In genomic region chr3:184361932-184362667, GRCh38 we compare ENCODE assay signal across 8 cellular contexts. TPM values are rescaled to one million over a fixed set of nuclear protein-coding genes. Genes with fewer than 3 reads are reported as not detected.
DNase-seq lines count a peak whose midpoint lies in the region; ATAC-seq and TF ChIP-seq lines count a peak whose summit lies in the region.

No MANE protein-coding gene starts in this region.

- no peak for TF ChIP-seq EP300 in transverse colon (IDR thresholded peaks at IDR 0.05; ENCODE audit: low read depth)

- H3K4me3 ChIP-seq in foreskin fibroblast (ENCODE audit: low read depth in 1 of 2, low read length in 2 of 2) (peak overlapping the region; percentile 62 to 80), neutrophil (ENCODE audit: low read depth in 1 of 2, low read length in 1 of 2) (peak overlapping the region; percentile 91), transverse colon (peak overlapping the region; percentile 44 to 95 (median 86))

- H3K27me3 Mint-ChIP-seq in activated T-helper 2 cell treated with anti-CD3 and anti-CD28 coated beads, Interferon-gamma antibody, Interleukin-2, Interleukin-4, amounts not matched to agents 10 μg/mL and 5 μg/mL and 100 μg/mL, durations not matched to agents 14 hours and 24 hours and 36 hours (ENCODE audit: low read depth): no peaks in the 10 kb centered on the region

- H3K4me3 Mint-ChIP-seq in activated T-helper 2 cell treated with anti-CD3 and anti-CD28 coated beads, Interferon-gamma antibody, Interleukin-2, Interleukin-4, amounts not matched to agents 10 μg/mL and 5 μg/mL and 100 μg/mL, durations not matched to agents 14 hours and 24 hours and 36 hours (ENCODE audit: low read depth): peak overlapping the region; percentile 90

- H3K27me3 ChIP-seq in neutrophil (peaks cover 28% of the 10 kb centered on the region), transverse colon (no peaks in the 10 kb centered on the region)

- DNase-seq in NCI-H82 (lab: John Stamatoyannopoulos, UW) (peak; percentile 93), NCI-H82 treated with DMSO at 0.1 percent for 48 hours (lab: John Stamatoyannopoulos, UW; ENCODE audit: unreplicated experiment) (no peak), NOMO-1 treated with dmso at 0.1 percent for 144 hours (lab: John Stamatoyannopoulos, UW; ENCODE audit: unreplicated experiment) (peak; percentile 46), foreskin fibroblast (peak; percentile 62 to 84), transverse colon (peak; percentile 81)
- DNase-seq in activated T-helper 2 cell treated with anti-CD3 and anti-CD28 coated beads, Interferon-gamma antibody, Interleukin-2, Interleukin-4, amounts not matched to agents 10 μg/mL and 5 μg/mL and 100 μg/mL, durations not matched to agents 14 hours and 24 hours and 36 hours (ENCODE audit: low spot score): peak; percentile 34

- H3K36me3 ChIP-seq in neutrophil (no peaks in the 10 kb centered on the region), transverse colon (peaks cover 0 to 7% (median 3%) of the 10 kb centered on the region in 4 donors)

- H3K27ac Mint-ChIP-seq in activated T-helper 2 cell treated with anti-CD3 and anti-CD28 coated beads, Interferon-gamma antibody, Interleukin-2, Interleukin-4, amounts not matched to agents 10 μg/mL and 5 μg/mL and 100 μg/mL, durations not matched to agents 14 hours and 24 hours and 36 hours: peak overlapping the region; percentile 94

- intact Hi-C loops in activated T-helper 2 cell treated with anti-CD3 and anti-CD28 coated beads, Interferon-gamma antibody, Interleukin-2, Interleukin-4, amounts not matched to agents 10 μg/mL and 5 μg/mL and 100 μg/mL, durations not matched to agents 14 hours and 24 hours and 36 hours (cut with micrococcal nuclease): loop anchor here (1.0 to 5.0 kb wide), 3 partner anchors 163 to 350 kb away; partner anchors contain the start of gene MAGEF1
- intact Hi-C loops in transverse colon (cut with DNase I; ENCODE audit: low total_unique reads): loop anchor here (10.0 kb wide), 1 partner anchor 153 kb away; no protein-coding TSS in a partner anchor

- peak; percentile 82 for TF ChIP-seq POLR2A in transverse colon (IDR thresholded peaks at IDR 0.05)

- peaks cover 31% of the 10 kb centered on the region for H3K36me3 Mint-ChIP-seq in activated T-helper 2 cell treated with anti-CD3 and anti-CD28 coated beads, Interferon-gamma antibody, Interleukin-2, Interleukin-4, amounts not matched to agents 10 μg/mL and 5 μg/mL and 100 μg/mL, durations not matched to agents 14 hours and 24 hours and 36 hours (ENCODE audit: low read depth)

- in situ Hi-C loops in transverse colon (cut with MboI; ENCODE audit: low pct_ligation_motif_present in 1 of 4, low pct_unique_long_range_greater_than_20kb in 1 of 4, low sequenced_read_pairs in 3 of 4): loop anchor here in 1 of 4 donors (25.0 kb wide), 1 partner anchor 425 kb away; no protein-coding TSS in a partner anchor

- H3K27ac ChIP-seq in neutrophil: peak overlapping the region; percentile 70
- H3K27ac ChIP-seq in transverse colon: peak overlapping the region; percentile 94 to 100 (median 97)

- H3K4me1 ChIP-seq in neutrophil (ENCODE audit: control insufficient read depth in 1 of 2, insufficient read depth in 1 of 2, low read depth in 1 of 2, low read length in 1 of 2) (peaks cover 24 to 28% of the 10 kb centered on the region in 2 experiments), transverse colon (peaks cover 7 to 38% (median 29%) of the 10 kb centered on the region in 4 donors)

- TF ChIP-seq CTCF in foreskin fibroblast (IDR thresholded peaks at IDR 0.05; ENCODE audit: low read depth, low read length) (no peak), neutrophil (IDR thresholded peaks at IDR 0.05) (no peak), transverse colon (IDR thresholded peaks at IDR 0.05) (no peak)

- ATAC-seq in HG03280 (IDR thresholded peaks at IDR 0.05; ENCODE audit: unreplicated experiment): peak; percentile 6

- WGBS in transverse colon (ENCODE audit: low coverage in 1 of 2), 2 donors: 0 to 1% methylated on average over 18 to 31 of the region's 38 CpGs

- H3K9me3 Mint-ChIP-seq in activated T-helper 2 cell treated with anti-CD3 and anti-CD28 coated beads, Interferon-gamma antibody, Interleukin-2, Interleukin-4, amounts not matched to agents 10 μg/mL and 5 μg/mL and 100 μg/mL, durations not matched to agents 14 hours and 24 hours and 36 hours: no peaks in the 10 kb centered on the region

- peaks cover 18% of the 10 kb centered on the region for H3K4me1 Mint-ChIP-seq in activated T-helper 2 cell treated with anti-CD3 and anti-CD28 coated beads, Interferon-gamma antibody, Interleukin-2, Interleukin-4, amounts not matched to agents 10 μg/mL and 5 μg/mL and 100 μg/mL, durations not matched to agents 14 hours and 24 hours and 36 hours (ENCODE audit: low read depth)

- H3K9me3 ChIP-seq in neutrophil (no peaks in the 10 kb centered on the region), transverse colon (no peaks in the 10 kb centered on the region)

RNA-seq across cellular contexts. Expression of gene POLR2H, which starts 0.6 kb away (rescaled TPM):
- 150 and 155 TPM in 2 replicates for total RNA-seq in activated T-helper 2 cell treated with anti-CD3 and anti-CD28 coated beads, Interferon-gamma antibody, Interleukin-2, Interleukin-4, amounts not matched to agents 10 μg/mL and 5 μg/mL and 100 μg/mL, durations not matched to agents 14 hours and 24 hours and 36 hours
- 100 to 1,000 TPM in 3 of 4 donors, 10 to 100 TPM in 1; 74.4 to 206 (median 146) TPM for total RNA-seq in transverse colon

RNA-seq across cellular contexts. Expression of gene CLCN2, which starts 0.7 kb away (rescaled TPM):
- 6.9 and 9.6 TPM in 2 replicates for total RNA-seq in activated T-helper 2 cell treated with anti-CD3 and anti-CD28 coated beads, Interferon-gamma antibody, Interleukin-2, Interleukin-4, amounts not matched to agents 10 μg/mL and 5 μg/mL and 100 μg/mL, durations not matched to agents 14 hours and 24 hours and 36 hours
- 100 to 1,000 TPM in 1 of 4 donors, 10 to 100 TPM in 3; 13.7 to 246 (median 73.1) TPM for total RNA-seq in transverse colon

RNA-seq across cellular contexts. Expression of gene THPO, which starts 15.9 kb away (rescaled TPM):
- total RNA-seq in activated T-helper 2 cell treated with anti-CD3 and anti-CD28 coated beads, Interferon-gamma antibody, Interleukin-2, Interleukin-4, amounts not matched to agents 10 μg/mL and 5 μg/mL and 100 μg/mL, durations not matched to agents 14 hours and 24 hours and 36 hours: not detected in 2 replicates
- total RNA-seq in transverse colon: not detected

RNA-seq across cellular contexts. Expression of gene CHRD, which starts 17.8 kb away (rescaled TPM):
- total RNA-seq in activated T-helper 2 cell treated with anti-CD3 and anti-CD28 coated beads, Interferon-gamma antibody, Interleukin-2, Interleukin-4, amounts not matched to agents 10 μg/mL and 5 μg/mL and 100 μg/mL, durations not matched to agents 14 hours and 24 hours and 36 hours: 0.07 TPM in 1 of 2 replicates, not detected in the other
- 1 to 10 TPM; 1.9 to 7.0 (median 4.5) TPM for total RNA-seq in transverse colon

RNA-seq across cellular contexts. Expression of gene FAM131A, which starts 24.7 kb away (rescaled TPM):
- total RNA-seq in activated T-helper 2 cell treated with anti-CD3 and anti-CD28 coated beads, Interferon-gamma antibody, Interleukin-2, Interleukin-4, amounts not matched to agents 10 μg/mL and 5 μg/mL and 100 μg/mL, durations not matched to agents 14 hours and 24 hours and 36 hours: 12.6 and 13.9 TPM in 2 replicates
- 10 to 100 TPM; 18.5 to 41.1 (median 28.8) TPM for total RNA-seq in transverse colon
